Comparison of ENCODE assay signal across 23 cellular contexts in the genomic region with DNA sequence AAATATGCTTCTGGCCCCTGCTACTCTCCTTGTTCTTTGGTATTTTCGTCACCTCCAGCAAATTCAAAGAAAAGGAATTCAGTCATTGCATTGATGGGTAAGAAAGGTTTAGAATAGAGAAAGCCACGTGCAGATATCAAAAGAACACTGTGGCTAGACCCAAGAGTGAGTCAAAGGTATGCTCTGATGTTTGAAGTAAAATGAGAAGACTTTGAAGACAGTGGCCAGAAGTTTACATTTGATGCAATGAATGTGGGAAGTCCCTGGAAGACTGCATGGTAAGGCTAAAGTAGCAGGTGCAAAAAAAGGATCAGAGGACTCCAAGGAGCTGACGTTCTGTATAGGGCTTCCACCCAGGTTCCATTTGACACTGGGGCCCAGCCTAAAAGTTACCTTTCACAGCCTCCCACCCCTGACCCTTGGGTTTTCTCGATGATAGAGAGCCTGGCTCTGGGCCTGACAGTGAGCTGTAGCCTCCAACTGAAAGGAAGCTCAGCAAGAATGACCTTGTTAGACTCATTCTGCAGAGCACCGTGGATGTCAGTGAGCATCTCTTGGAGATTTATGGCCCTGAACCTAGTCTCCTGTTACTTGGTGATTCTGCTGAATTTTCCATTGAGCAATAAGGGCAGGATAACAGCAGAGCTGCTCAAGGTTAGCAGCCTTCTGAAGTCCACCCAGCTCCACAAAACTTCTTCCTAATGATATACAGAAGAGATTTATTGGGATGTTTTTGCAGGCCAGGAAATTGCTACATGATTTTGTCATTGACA.
A peak's percentile ranks its signal among the peaks of the same experiment; 100 is the strongest.
DNase-seq lines count a peak whose midpoint lies in the region; ATAC-seq lines count a peak whose summit lies in the region.
"Had no signal": no experiment of that assay in that cellular context is flagged by ENCODE, and none has a peak within 500 bp of the region (broad histone marks: within the 10 kb centered on the region; RNA-seq: fewer than 3 reads in every experiment).

No MANE protein-coding gene starts in this region.

- H3K9ac ChIP-seq in adipocyte (ENCODE audit: low read length) = no peak overlapping the region

- no peaks in the 10 kb centered on the region for H3K36me3 Mint-ChIP-seq in activated CD8-positive, alpha-beta T cell treated with anti-CD3 and anti-CD28 coated beads, Interleukin-2, amount 10 ng/mL, durations not matched to agents 7 days and 5 days (ENCODE audit: low read depth)
- H3K36me3 Mint-ChIP-seq: natural killer cell had no signal

- no peak for ATAC-seq in activated CD4-positive, CD25-positive, alpha-beta regulatory T cell treated with anti-CD3 and anti-CD28 coated beads, Interleukin-2, amount 50 U/mL, for 24 hours
- ATAC-seq in activated CD8-positive, alpha-beta T cell treated with anti-CD3 and anti-CD28 coated beads, Interleukin-2, amount 10 ng/mL, durations not matched to agents 7 days and 5 days = no peak
- ATAC-seq: natural killer cell had no signal

- H3K27me3 ChIP-seq in adipocyte (replicated peaks; ENCODE audit: control insufficient read depth, insufficient read depth, low read length) = no peaks in the 10 kb centered on the region
- H3K27me3 ChIP-seq: testis had no signal

- no peak overlapping the region for H3K4me3 ChIP-seq in adipocyte (ENCODE audit: low read length)
- H3K4me3 ChIP-seq in skeletal muscle cell (ENCODE audit: low read depth, low read length) = no peak overlapping the region
- H3K4me3 ChIP-seq: testis had no signal

- no peak overlapping the region for H3K27ac Mint-ChIP-seq in activated CD8-positive, alpha-beta T cell treated with anti-CD3 and anti-CD28 coated beads, Interleukin-2, amount 10 ng/mL, durations not matched to agents 7 days and 5 days
- H3K27ac Mint-ChIP-seq: B cell, natural killer cell had no signal

- POLR2A ChIA-PET in activated CD8-positive, alpha-beta T cell treated with anti-CD3 and anti-CD28 coated beads, Interleukin-2, amount 10 ng/mL, durations not matched to agents 7 days and 5 days (lab: Charles Lee) = no interaction called here

- peaks cover 52% of the 10 kb centered on the region for H3K4me1 ChIP-seq in adipocyte (ENCODE audit: control insufficient read depth, insufficient read depth, low read length)
- H3K4me1 ChIP-seq: testis had no signal

- H3K9me3 ChIP-seq in adipocyte (ENCODE audit: control insufficient read depth, low read length) = no peaks in the 10 kb centered on the region
- H3K9me3 ChIP-seq: testis had no signal

- H3K27me3 Mint-ChIP-seq in activated CD8-positive, alpha-beta T cell treated with anti-CD3 and anti-CD28 coated beads, Interleukin-2, amount 10 ng/mL, durations not matched to agents 7 days and 5 days (ENCODE audit: low read depth) = peaks cover 2% of the 10 kb centered on the region
- H3K27me3 Mint-ChIP-seq: B cell; central memory CD8-positive, alpha-beta T cell had no signal

- CTCF ChIA-PET in activated CD8-positive, alpha-beta T cell treated with anti-CD3 and anti-CD28 coated beads, Interleukin-2, amount 10 ng/mL, durations not matched to agents 7 days and 5 days (lab: Charles Lee) = no interaction called here

- DNase-seq in GM04504 (ENCODE audit: low read depth) = peak; percentile 46
- peak; percentile 22 for DNase-seq in adipocyte (ENCODE audit: low read depth)
- peak; percentile 54 for DNase-seq in iris pigment epithelial cell (ENCODE audit: low read depth)
- peak; percentile 51 for DNase-seq in skeletal muscle cell (ENCODE audit: low read depth)
- DNase-seq in glomerular visceral epithelial cell (ENCODE audit: extremely low spot score) = no peak
- DNase-seq in activated CD8-positive, alpha-beta T cell treated with anti-CD3 and anti-CD28 coated beads, Interleukin-2, amount 10 ng/mL, durations not matched to agents 7 days and 5 days = no peak
- DNase-seq: activated CD4-positive, CD25-positive, alpha-beta regulatory T cell; activated naive CD4-positive, alpha-beta T cell; activated T-cell treated with anti-CD3 and anti-CD28 coated beads, Interleukin-2, amount 50 U/mL, for 1 hour; DMS53; GF-D8; Kasumi-1; midbrain; natural killer cell; NCI-H1048; NCI-H187 treated with DMSO at 0.1 percent for 48 hours; NCI-H2227 treated with DMSO at 0.1 percent for 48 hours; NCI-H774; T1000; testis had no signal

- H3K36me3 ChIP-seq in adipocyte (ENCODE audit: control insufficient read depth, insufficient read depth, low read length, severe bottlenecking) = no peaks in the 10 kb centered on the region

- no peaks in the 10 kb centered on the region for H3K9me3 Mint-ChIP-seq in activated CD8-positive, alpha-beta T cell treated with anti-CD3 and anti-CD28 coated beads, Interleukin-2, amount 10 ng/mL, durations not matched to agents 7 days and 5 days (ENCODE audit: insufficient read depth)
- H3K9me3 Mint-ChIP-seq: central memory CD8-positive, alpha-beta T cell; natural killer cell had no signal

- H3K4me1 Mint-ChIP-seq in activated CD8-positive, alpha-beta T cell treated with anti-CD3 and anti-CD28 coated beads, Interleukin-2, amount 10 ng/mL, durations not matched to agents 7 days and 5 days (ENCODE audit: low read depth) = no peaks in the 10 kb centered on the region
- H3K4me1 Mint-ChIP-seq: B cell; central memory CD8-positive, alpha-beta T cell; natural killer cell had no signal

- no peak overlapping the region for H3K4me3 Mint-ChIP-seq in activated CD8-positive, alpha-beta T cell treated with anti-CD3 and anti-CD28 coated beads, Interleukin-2, amount 10 ng/mL, durations not matched to agents 7 days and 5 days
- H3K4me3 Mint-ChIP-seq: B cell; central memory CD8-positive, alpha-beta T cell; natural killer cell had no signal

Comparison
In these comparisons a context has a peak if more than half of its experiments do, and no peak if none do; other contexts are left out.
1. DNase-seq: peak in GM04504 (single experiment), adipocyte (single experiment), iris pigment epithelial cell (single experiment) and skeletal muscle cell (single experiment); none in glomerular visceral epithelial cell (single experiment) and activated CD8-positive, alpha-beta T cell treated with anti-CD3 and anti-CD28 coated beads, Interleukin-2, amount 10 ng/mL, durations not matched to agents 7 days and 5 days (single experiment).